In genomic region chr13:98452851-98453250, GRCh38 we compare ENCODE assay signal across 27 cellular contexts.
DNase-seq lines count a peak whose midpoint lies in the region; ATAC-seq, FAIRE-seq and TF ChIP-seq lines count a peak whose summit lies in the region.
"Had no signal": no experiment of that assay in that cellular context is flagged by ENCODE, and none has a peak within 500 bp of the region (broad histone marks: within the 10 kb centered on the region; RNA-seq: fewer than 3 reads in every experiment).

No MANE protein-coding gene starts in this region.

- H3K27me3 Mint-ChIP-seq in Caco-2 (ENCODE audit: insufficient read depth, unreplicated experiment) = no peaks in the 10 kb centered on the region
- no peaks in the 10 kb centered on the region for H3K27me3 Mint-ChIP-seq in T-helper 17 cell
- no peaks in the 10 kb centered on the region for H3K27me3 Mint-ChIP-seq in stimulated activated naive B cell treated with anti-CD40 and anti-IgM and Interleukin-4, amounts not matched to agents 10 μg/mL and 1 μg/mL and 100 μg/mL, for 72 hours
- H3K27me3 Mint-ChIP-seq: type B pancreatic cell had no signal

- peaks cover 99% of the 10 kb centered on the region for H3K36me3 Mint-ChIP-seq in Caco-2 (ENCODE audit: insufficient read depth, unreplicated experiment)
- peaks cover 8% of the 10 kb centered on the region for H3K36me3 Mint-ChIP-seq in T-helper 17 cell (ENCODE audit: low read depth)
- peaks cover 38 to 65% of the 10 kb centered on the region in 2 donors for H3K36me3 Mint-ChIP-seq in stimulated activated naive B cell treated with anti-CD40 and anti-IgM and Interleukin-4, amounts not matched to agents 10 μg/mL and 1 μg/mL and 100 μg/mL, for 72 hours

- intact Hi-C loops in Caco-2 (cut with micrococcal nuclease; ENCODE audit: unreplicated experiment) = no loop called here
- intact Hi-C loops in kidney (cut with DNase I) = no loop called here

- POLR2A ChIA-PET in Caco-2 (lab: Charles Lee) = no interaction called here

- peaks cover 4% of the 10 kb centered on the region for H3K36me3 ChIP-seq in Caco-2 (ENCODE audit: control insufficient read depth, insufficient read depth, low read length)
- peaks cover 9 to 25% of the 10 kb centered on the region in 2 donors for H3K36me3 ChIP-seq in kidney (ENCODE audit: control insufficient read depth in 1 of 2, insufficient read depth in 2 of 2, low read length in 2 of 2)

- no peak overlapping the region for H3K27ac ChIP-seq in kidney (ENCODE audit: low read depth in 2 of 2, low read length in 2 of 2)
- H3K27ac ChIP-seq: cardiac muscle cell had no signal

- BruUV-seq in Caco-2 (replicated peaks; lab: Mats Ljungman, UMichigan) = no TSS peak

- peak overlapping the region; percentile 28 for H3K27ac Mint-ChIP-seq in Caco-2 (ENCODE audit: unreplicated experiment)
- H3K27ac Mint-ChIP-seq in T-helper 17 cell = peak overlapping the region; percentile 90
- peak overlapping the region; percentile 68 for H3K27ac Mint-ChIP-seq in stimulated activated naive B cell treated with anti-CD40 and anti-IgM and Interleukin-4, amounts not matched to agents 10 μg/mL and 1 μg/mL and 100 μg/mL, for 72 hours
- H3K27ac Mint-ChIP-seq: immature natural killer cell had no signal

- CTCF ChIA-PET in Caco-2 (lab: Charles Lee) = no interaction called here

- FAIRE-seq in kidney (lab: Jason Lieb, UNC) = no peak
- FAIRE-seq: D721Med, frontal cortex, small intestine had no signal

- no peaks in the 10 kb centered on the region for H3K9me3 Mint-ChIP-seq in Caco-2 (ENCODE audit: unreplicated experiment)
- no peaks in the 10 kb centered on the region for H3K9me3 Mint-ChIP-seq in stimulated activated naive B cell treated with anti-CD40 and anti-IgM and Interleukin-4, amounts not matched to agents 10 μg/mL and 1 μg/mL and 100 μg/mL, for 72 hours
- H3K9me3 Mint-ChIP-seq: CD14-positive monocyte, endodermal cell, immature natural killer cell, type B pancreatic cell had no signal

- in situ Hi-C loops in KBM-7 (cut with MboI; ENCODE audit: low pct_unique_long_range_greater_than_20kb, low sequenced_read_pairs) = loop anchor here (25.0 kb wide), 1 partner anchor 209 kb away; no protein-coding TSS in a partner anchor

- TF ChIP-seq CTCF in Caco-2 (IDR thresholded peaks at IDR 0.05; ENCODE audit: insufficient read depth in 1 of 2, low read depth in 1 of 2, low read length in 1 of 2, severe bottlenecking in 1 of 2, unreplicated experiment in 1 of 2) (no peak), kidney (IDR thresholded peaks at IDR 0.05; ENCODE audit: borderline replicate concordance, extremely low read depth, insufficient read depth) (no peak)

- DNase-seq in Caco-2 = no peak
- no peak for DNase-seq in T-helper 17 cell
- DNase-seq in kidney = peak; percentile 41
- no peak for DNase-seq in stimulated activated naive B cell treated with anti-CD40 and anti-IgM and Interleukin-4, amounts not matched to agents 10 μg/mL and 1 μg/mL and 100 μg/mL, for 72 hours
- no peak for DNase-seq in KBM-7
- DNase-seq: activated naive CD4-positive, alpha-beta T cell treated with anti-CD3 and anti-CD28 coated beads, Interleukin-2, amount 50 U/mL, for 16 hours; anterior cingulate cortex; endodermal cell; hypothalamus; immature natural killer cell; IMR-90; mesendoderm; NCI-H2171; NCI-H510A treated with DMSO at 0.1 percent for 48 hours; small intestine; stimulated activated CD4-positive, alpha-beta T cell treated with anti-CD3 and anti-CD28 coated beads, Interleukin-1b, Interleukin-23, amount 100 ng/mL, for 48 hours; stimulated activated CD8-positive, alpha-beta memory T cell treated with anti-CD3 and anti-CD28 coated beads, Interleukin-4, amount 100 ng/mL, for 48 hours; T-helper 2 cell had no signal

- no peaks in the 10 kb centered on the region for H3K4me1 ChIP-seq in Caco-2
- peaks cover 4 to 6% of the 10 kb centered on the region in 2 donors for H3K4me1 ChIP-seq in kidney (ENCODE audit: control insufficient read depth in 1 of 2, insufficient read depth in 1 of 2, low read depth in 1 of 2, low read length in 2 of 2)

- H3K4me1 Mint-ChIP-seq in Caco-2 (ENCODE audit: low read depth, unreplicated experiment) = peaks cover 11% of the 10 kb centered on the region
- peaks cover 13% of the 10 kb centered on the region for H3K4me1 Mint-ChIP-seq in T-helper 17 cell
- peaks cover 0 to 18% of the 10 kb centered on the region in 2 donors for H3K4me1 Mint-ChIP-seq in stimulated activated naive B cell treated with anti-CD40 and anti-IgM and Interleukin-4, amounts not matched to agents 10 μg/mL and 1 μg/mL and 100 μg/mL, for 72 hours
- H3K4me1 Mint-ChIP-seq: CD14-positive monocyte had no signal

- H3K9ac ChIP-seq in kidney (ENCODE audit: low read length in 2 of 2) = no peak overlapping the region

- H3K4me3 Mint-ChIP-seq in Caco-2 (ENCODE audit: unreplicated experiment) = no peak overlapping the region
- no peak overlapping the region for H3K4me3 Mint-ChIP-seq in T-helper 17 cell
- H3K4me3 Mint-ChIP-seq in stimulated activated naive B cell treated with anti-CD40 and anti-IgM and Interleukin-4, amounts not matched to agents 10 μg/mL and 1 μg/mL and 100 μg/mL, for 72 hours = no peak overlapping the region
- H3K4me3 Mint-ChIP-seq: CD14-positive monocyte, endodermal cell, immature natural killer cell, type B pancreatic cell had no signal

- ATAC-seq in T-helper 17 cell (no peak), HG03521 (IDR thresholded peaks at IDR 0.05; ENCODE audit: unreplicated experiment) (no peak), HG03469 (IDR thresholded peaks at IDR 0.05; ENCODE audit: unreplicated experiment) (no peak)
- ATAC-seq in stimulated activated naive B cell treated with anti-CD40 and anti-IgM and Interleukin-4, amounts not matched to agents 10 μg/mL and 1 μg/mL and 100 μg/mL, for 72 hours (replicated peaks) = no peak
- ATAC-seq: esophagus mucosa, SK-N-SH treated with all-trans-retinoic acid at 6 μM for 48 hours had no signal

- H3K9me3 ChIP-seq in Caco-2 (no peaks in the 10 kb centered on the region), T-helper 17 cell (ENCODE audit: control insufficient read depth, low read length, poor library complexity, severe bottlenecking) (no peaks in the 10 kb centered on the region), kidney (ENCODE audit: control insufficient read depth in 1 of 2, low read length in 2 of 2) (no peaks in the 10 kb centered on the region)

- no peaks in the 10 kb centered on the region for H3K27me3 ChIP-seq in Caco-2 (replicated peaks; ENCODE audit: control insufficient read depth, insufficient read depth, low read length)
- H3K27me3 ChIP-seq: cardiac muscle cell had no signal

- H3K4me3 ChIP-seq in Caco-2 (ENCODE audit: low read depth, low read length) = no peak overlapping the region
- no peak overlapping the region for H3K4me3 ChIP-seq in kidney (ENCODE audit: low read length in 2 of 2)
- H3K4me3 ChIP-seq: cardiac muscle cell had no signal

Comparison
In these comparisons a context has a peak if more than half of its experiments do, and no peak if none do; other contexts are left out.
1. H3K27ac Mint-ChIP-seq: peak in every context shown above with its lines; median percentile 90 in T-helper 17 cell; 68 in stimulated activated naive B cell treated with anti-CD40 and anti-IgM and Interleukin-4, amounts not matched to agents 10 μg/mL and 1 μg/mL and 100 μg/mL, for 72 hours; 28 in Caco-2.